ENCODE assay signal across 18 cellular contexts in genomic region chr1:178579095-178579494, GRCh38.
DNase-seq lines count a peak whose midpoint lies in the region; ATAC-seq, FAIRE-seq and TF ChIP-seq lines count a peak whose summit lies in the region.
"Had no signal": no experiment of that assay in that cellular context is flagged by ENCODE, and none has a peak within 500 bp of the region (broad histone marks: within the 10 kb centered on the region; RNA-seq: fewer than 3 reads in every experiment).

No MANE protein-coding gene starts in this region.

- H3K27me3 ChIP-seq in BLaER1: no peaks in the 10 kb centered on the region
- peaks cover 48% of the 10 kb centered on the region for H3K27me3 ChIP-seq in OCI-LY3 (ENCODE audit: low read depth, low read length)
- H3K27me3 ChIP-seq in mucosa of rectum (ENCODE audit: control insufficient read depth in 2 of 2, insufficient read depth in 2 of 2, low read length in 2 of 2): no peaks in the 10 kb centered on the region
- no peaks in the 10 kb centered on the region for H3K27me3 ChIP-seq in H9 (ENCODE audit: insufficient read depth, low read length)
- H3K27me3 ChIP-seq: SJCRH30 had no signal

- TF ChIP-seq POLR2A in GM12891 (IDR thresholded peaks at IDR 0.05; ENCODE audit: low read depth, low read length): no peak

- H3K27me3 Mint-ChIP-seq in activated CD8-positive, alpha-beta T cell treated with anti-CD3 and anti-CD28 coated beads, Interleukin-2, amount 10 ng/mL, durations not matched to agents 7 days and 5 days (ENCODE audit: low read depth): peaks cover 5% of the 10 kb centered on the region
- peaks cover 5% of the 10 kb centered on the region; the same call in 1 of the 2 replicates for H3K27me3 Mint-ChIP-seq in H9 (ENCODE audit: low read depth)
- peaks cover 7 to 15% of the 10 kb centered on the region in 2 donors for H3K27me3 Mint-ChIP-seq in effector memory CD8-positive, alpha-beta T cell

- H3K9me3 Mint-ChIP-seq in activated CD8-positive, alpha-beta T cell treated with anti-CD3 and anti-CD28 coated beads, Interleukin-2, amount 10 ng/mL, durations not matched to agents 7 days and 5 days (ENCODE audit: insufficient read depth): no peaks in the 10 kb centered on the region
- H3K9me3 Mint-ChIP-seq in H9: no peaks in the 10 kb centered on the region
- H3K9me3 Mint-ChIP-seq in effector memory CD8-positive, alpha-beta T cell: no peaks in the 10 kb centered on the region
- H3K9me3 Mint-ChIP-seq: CD8-positive, alpha-beta T cell; T-helper 1 cell treated with Interleukin-12 subunit alpha and Interleukin-12 subunit beta and Interleukin-4 antibody, amounts not matched to agents 30 μg/mL and 1 μg/mL, for 36 hours had no signal

- no peak overlapping the region for H2BK5ac ChIP-seq in H9 (ENCODE audit: insufficient read length, low read length)

- no peak overlapping the region for H3K23ac ChIP-seq in H9 (ENCODE audit: insufficient read length, low read depth, low read length)

- H3K4me1 Mint-ChIP-seq in activated CD8-positive, alpha-beta T cell treated with anti-CD3 and anti-CD28 coated beads, Interleukin-2, amount 10 ng/mL, durations not matched to agents 7 days and 5 days (ENCODE audit: low read depth): no peaks in the 10 kb centered on the region
- peaks cover 52 to 62% of the 10 kb centered on the region in 2 experiments for H3K4me1 Mint-ChIP-seq in H9
- no peaks in the 10 kb centered on the region for H3K4me1 Mint-ChIP-seq in effector memory CD8-positive, alpha-beta T cell (ENCODE audit: low read depth in 2 of 2)

- no peak for DNase-seq in GM12891 (ENCODE audit: insufficient read length, low spot score)
- no peak for DNase-seq in activated CD8-positive, alpha-beta T cell treated with anti-CD3 and anti-CD28 coated beads, Interleukin-2, amount 10 ng/mL, durations not matched to agents 7 days and 5 days
- no peak for DNase-seq in AG08395 (ENCODE audit: low spot score)
- no peak for DNase-seq in H9
- no peak for DNase-seq in effector memory CD8-positive, alpha-beta T cell
- DNase-seq: Calu3; CD8-positive, alpha-beta T cell; DMS53; NCI-H1694 treated with DMSO at 0.1 percent for 48 hours; NCI-H2107; NCI-H226; NCI-H82; SJCRH30 had no signal

- H3K36me3 Mint-ChIP-seq in activated CD8-positive, alpha-beta T cell treated with anti-CD3 and anti-CD28 coated beads, Interleukin-2, amount 10 ng/mL, durations not matched to agents 7 days and 5 days (ENCODE audit: low read depth): no peaks in the 10 kb centered on the region
- no peaks in the 10 kb centered on the region for H3K36me3 Mint-ChIP-seq in H9 (ENCODE audit: insufficient read depth in 1 of 3, low read depth in 3 of 3)
- no peaks in the 10 kb centered on the region for H3K36me3 Mint-ChIP-seq in effector memory CD8-positive, alpha-beta T cell (ENCODE audit: insufficient read depth)
- H3K36me3 Mint-ChIP-seq: CD8-positive, alpha-beta T cell had no signal

- H3T11ph ChIP-seq in H9 (ENCODE audit: low read length): no peak overlapping the region

- H3K36me3 ChIP-seq in BLaER1 (no peaks in the 10 kb centered on the region), OCI-LY3 (replicated peaks; ENCODE audit: low read depth, low read length) (no peaks in the 10 kb centered on the region), mucosa of rectum (ENCODE audit: control insufficient read depth in 2 of 2, insufficient read depth in 2 of 2, low read length in 2 of 2) (no peaks in the 10 kb centered on the region)
- H3K36me3 ChIP-seq: SJCRH30 had no signal

- no CpG with 5 or more reads among the region's 4 CpGs for WGBS in H9 (ENCODE audit: extremely low coverage, insufficient read length, low lambda C conversion rate)

- H3K4me3 ChIP-seq in BLaER1: no peak overlapping the region
- H3K4me3 ChIP-seq in OCI-LY3 (ENCODE audit: low read length): no peak overlapping the region
- H3K4me3 ChIP-seq in mucosa of rectum (ENCODE audit: low read length in 2 of 2): peak overlapping the region in 1 of 2 donors; percentile 43
- H3K4me3 ChIP-seq: SJCRH30 had no signal

- H4K20me1 ChIP-seq in BLaER1: no peaks in the 10 kb centered on the region
- no peaks in the 10 kb centered on the region for H4K20me1 ChIP-seq in OCI-LY3 (ENCODE audit: insufficient read depth, low read length)
- H4K20me1 ChIP-seq in H9 (ENCODE audit: control insufficient read depth, insufficient read depth, insufficient read length): no peaks in the 10 kb centered on the region

- H4K91ac ChIP-seq in H9 (ENCODE audit: insufficient read length, low read depth, low read length): no peak overlapping the region

- no peak overlapping the region for H2AK5ac ChIP-seq in H9 (ENCODE audit: insufficient read length, low read length)

- no peak overlapping the region for H3K56ac ChIP-seq in H9 (ENCODE audit: insufficient read length, low read depth, low read length)

- H3K79me2 ChIP-seq in OCI-LY3 (ENCODE audit: low read length) (no peaks in the 10 kb centered on the region), H9 (ENCODE audit: insufficient read depth, low read length) (no peaks in the 10 kb centered on the region)

- H3K9ac ChIP-seq in BLaER1 (no peak overlapping the region), OCI-LY3 (ENCODE audit: low read length) (no peak overlapping the region), mucosa of rectum (ENCODE audit: low read depth in 1 of 2, low read length in 2 of 2) (no peak overlapping the region), H9 (ENCODE audit: extremely low read depth, insufficient read length, low read length) (no peak overlapping the region)

- no peaks in the 10 kb centered on the region for H3K79me1 ChIP-seq in H9 (ENCODE audit: insufficient read depth, low read depth, low read length, poor library complexity, severe bottlenecking)

- H3K4me2 ChIP-seq in BLaER1 (peak overlapping the region; percentile 67), OCI-LY3 (ENCODE audit: low read length) (0 out of 2 replicates have a peak overlapping the region, but pooled peaks have one; percentile 41), H9 (ENCODE audit: insufficient read depth, insufficient read length, low read length) (no peak overlapping the region)

- H3K4ac ChIP-seq in H9 (ENCODE audit: low read depth, low read length): no peak overlapping the region

- H4K5ac ChIP-seq in H9 (ENCODE audit: insufficient read length, low read depth, low read length): no peak overlapping the region

- no peaks in the 10 kb centered on the region for H3K9me3 ChIP-seq in BLaER1
- peaks cover 18% of the 10 kb centered on the region; the same call in 1 of the 2 replicates for H3K9me3 ChIP-seq in OCI-LY3 (ENCODE audit: insufficient read depth, low read length)
- no peaks in the 10 kb centered on the region for H3K9me3 ChIP-seq in mucosa of rectum (ENCODE audit: control insufficient read depth in 2 of 2, low read length in 2 of 2)
- H3K9me3 ChIP-seq in H9 (ENCODE audit: control insufficient read depth, low read depth, low read length): no peaks in the 10 kb centered on the region
- H3K9me3 ChIP-seq: SJCRH30 had no signal

- no peak overlapping the region for H3K27ac Mint-ChIP-seq in activated CD8-positive, alpha-beta T cell treated with anti-CD3 and anti-CD28 coated beads, Interleukin-2, amount 10 ng/mL, durations not matched to agents 7 days and 5 days
- H3K27ac Mint-ChIP-seq in H9: no peak overlapping the region
- no peak overlapping the region for H3K27ac Mint-ChIP-seq in effector memory CD8-positive, alpha-beta T cell
- H3K27ac Mint-ChIP-seq: CD8-positive, alpha-beta T cell; T-helper 1 cell treated with Interleukin-12 subunit alpha and Interleukin-12 subunit beta and Interleukin-4 antibody, amounts not matched to agents 30 μg/mL and 1 μg/mL, for 36 hours had no signal

- H3K4me1 ChIP-seq in BLaER1 (peaks cover 36% of the 10 kb centered on the region), OCI-LY3 (ENCODE audit: low read length) (peaks cover 36% of the 10 kb centered on the region), mucosa of rectum (ENCODE audit: control insufficient read depth in 2 of 2, insufficient read depth in 2 of 2, low read length in 2 of 2) (peaks cover 6 to 9% of the 10 kb centered on the region in 2 donors), H9 (ENCODE audit: insufficient read depth, low read length) (peaks cover 9% of the 10 kb centered on the region; the same call in 1 of the 2 replicates)

- H3K4me3 Mint-ChIP-seq in activated CD8-positive, alpha-beta T cell treated with anti-CD3 and anti-CD28 coated beads, Interleukin-2, amount 10 ng/mL, durations not matched to agents 7 days and 5 days: no peak overlapping the region
- H3K4me3 Mint-ChIP-seq in H9: no peak overlapping the region
- H3K4me3 Mint-ChIP-seq in effector memory CD8-positive, alpha-beta T cell: no peak overlapping the region
- H3K4me3 Mint-ChIP-seq: CD8-positive, alpha-beta T cell; T-helper 1 cell treated with Interleukin-12 subunit alpha and Interleukin-12 subunit beta and Interleukin-4 antibody, amounts not matched to agents 30 μg/mL and 1 μg/mL, for 36 hours had no signal

- H2AFZ ChIP-seq in OCI-LY3 (ENCODE audit: low read depth, low read length) (no peak overlapping the region), H9 (ENCODE audit: low read length) (no peak overlapping the region)

- no peaks in the 10 kb centered on the region for H3K23me2 ChIP-seq in H9 (ENCODE audit: insufficient read length, low read depth, low read length, poor library complexity, severe bottlenecking)

- CTCF ChIA-PET in activated CD8-positive, alpha-beta T cell treated with anti-CD3 and anti-CD28 coated beads, Interleukin-2, amount 10 ng/mL, durations not matched to agents 7 days and 5 days (lab: Charles Lee): no interaction called here

- no peak for ATAC-seq in activated CD8-positive, alpha-beta T cell treated with anti-CD3 and anti-CD28 coated beads, Interleukin-2, amount 10 ng/mL, durations not matched to agents 7 days and 5 days
- ATAC-seq in effector memory CD8-positive, alpha-beta T cell (replicated peaks): no peak
- ATAC-seq: CD8-positive, alpha-beta T cell had no signal

- H2BK20ac ChIP-seq in H9 (ENCODE audit: low read depth, low read length, poor library complexity, severe bottlenecking): no peak overlapping the region

- H2BK12ac ChIP-seq in H9 (ENCODE audit: insufficient read length, low read depth, low read length): no peak overlapping the region

- H3K27ac ChIP-seq in BLaER1: no peak overlapping the region
- no peak overlapping the region for H3K27ac ChIP-seq in OCI-LY3 (ENCODE audit: low read length)
- peak overlapping the region; percentile 40 to 76 for H3K27ac ChIP-seq in mucosa of rectum (ENCODE audit: low read depth in 2 of 2, low read length in 2 of 2)
- no peak overlapping the region for H3K27ac ChIP-seq in H9 (ENCODE audit: insufficient read length, low read depth, low read length)
- H3K27ac ChIP-seq: HL-60, SJCRH30 had no signal

- TF ChIP-seq CTCF in OCI-LY3 (IDR thresholded peaks at IDR 0.05; ENCODE audit: low read depth, low read length) (no peak), H9 (conservative IDR thresholded peaks at IDR 0.05) (no peak)

- H3K14ac ChIP-seq in H9 (ENCODE audit: insufficient read depth, low read length): no peak overlapping the region

- H2BK15ac ChIP-seq in H9 (ENCODE audit: low read depth, low read length): no peak overlapping the region

- H4K8ac ChIP-seq in H9 (replicated peaks; ENCODE audit: insufficient read length, low read depth, low read length): no peak overlapping the region

- no peak overlapping the region for H3K18ac ChIP-seq in H9 (ENCODE audit: insufficient read length, low read depth, low read length)

- no peak for FAIRE-seq in GM12891 (lab: Jason Lieb, UNC)

- POLR2A ChIA-PET in activated CD8-positive, alpha-beta T cell treated with anti-CD3 and anti-CD28 coated beads, Interleukin-2, amount 10 ng/mL, durations not matched to agents 7 days and 5 days (lab: Charles Lee): no interaction called here

- H2BK120ac ChIP-seq in H9 (ENCODE audit: low read depth, low read length, poor library complexity, severe bottlenecking): no peak overlapping the region

Comparison
In these comparisons a context has a peak if more than half of its experiments do, and no peak if none do; other contexts are left out.
1. H3K27ac ChIP-seq: peak in mucosa of rectum (2 of 2); none in BLaER1 (single experiment), OCI-LY3 (single experiment) and H9 (single experiment).